Comparison of ENCODE assay signal across 9 cellular contexts in genomic region chr19:5947435-5947834, GRCh38. TPM values are rescaled to one million over a fixed set of nuclear protein-coding genes. Genes with fewer than 3 reads are reported as not detected.
DNase-seq lines count a peak whose midpoint lies in the region; ATAC-seq and TF ChIP-seq lines count a peak whose summit lies in the region.
"Had no signal": no experiment of that assay in that cellular context is flagged by ENCODE, and none has a peak within 500 bp of the region (broad histone marks: within the 10 kb centered on the region; RNA-seq: fewer than 3 reads in every experiment).

No MANE protein-coding gene starts in this region.

- H3K4me1 ChIP-seq in esophagus muscularis mucosa, result peaks cover 72 to 97% (median 93%) of the 10 kb centered on the region in 4 donors

- no peak for TF ChIP-seq EP300 in esophagus muscularis mucosa (IDR thresholded peaks at IDR 0.05)

- TF ChIP-seq POLR2A in esophagus muscularis mucosa (IDR thresholded peaks at IDR 0.05; ENCODE audit: low read depth), result no peak

- H3K36me3 Mint-ChIP-seq in activated T-cell treated with anti-CD3 and anti-CD28 coated beads, Interleukin-2, amount 50 U/mL, for 72 hours (ENCODE audit: insufficient read depth in 2 of 2), result peaks cover 0 to 6% of the 10 kb centered on the region in 2 donors

- intact Hi-C loops in esophagus muscularis mucosa (cut with DNase I), result no loop called here

- WGBS in esophagus muscularis mucosa, result 35% methylated on average over 11 of the region's 13 CpGs

- no peaks in the 10 kb centered on the region for H3K27me3 ChIP-seq in esophagus muscularis mucosa

- H3K9me3 ChIP-seq in esophagus muscularis mucosa, result no peaks in the 10 kb centered on the region

- no peaks in the 10 kb centered on the region for H3K9me3 Mint-ChIP-seq in activated T-cell treated with anti-CD3 and anti-CD28 coated beads, Interleukin-2, amount 50 U/mL, for 72 hours

- H3K27me3 Mint-ChIP-seq in activated T-cell treated with anti-CD3 and anti-CD28 coated beads, Interleukin-2, amount 50 U/mL, for 72 hours (ENCODE audit: low read depth), result no peaks in the 10 kb centered on the region
- H3K27me3 Mint-ChIP-seq: B cell had no signal

- H3K4me3 ChIP-seq in esophagus muscularis mucosa, result peak overlapping the region in 2 of 4 donors; percentile 24 to 41

- peak overlapping the region; percentile 79 to 87 (median 84) for H3K27ac ChIP-seq in esophagus muscularis mucosa (replicated peaks in 1 of 4)

- ATAC-seq in activated T-cell treated with anti-CD3 and anti-CD28 coated beads, Interleukin-2, amount 50 U/mL, for 72 hours (replicated peaks in 1 of 2), result no peak

- peak overlapping the region in 1 of 2 donors; percentile 59 for H3K4me3 Mint-ChIP-seq in activated T-cell treated with anti-CD3 and anti-CD28 coated beads, Interleukin-2, amount 50 U/mL, for 72 hours
- H3K4me3 Mint-ChIP-seq: B cell had no signal

- peaks cover 86% of the 10 kb centered on the region for H3K4me1 Mint-ChIP-seq in activated T-cell treated with anti-CD3 and anti-CD28 coated beads, Interleukin-2, amount 50 U/mL, for 72 hours (ENCODE audit: low read depth)

- TF ChIP-seq CTCF in esophagus muscularis mucosa (IDR thresholded peaks at IDR 0.05), result no peak
- no peak for TF ChIP-seq CTCF in GM20000 (IDR thresholded peaks at IDR 0.05; ENCODE audit: extremely low read depth, missing control alignments)

- peaks cover 0 to 10% (median 3%) of the 10 kb centered on the region in 4 donors for H3K36me3 ChIP-seq in esophagus muscularis mucosa

- peak overlapping the region; percentile 89 for H3K27ac Mint-ChIP-seq in activated T-cell treated with anti-CD3 and anti-CD28 coated beads, Interleukin-2, amount 50 U/mL, for 72 hours
- H3K27ac Mint-ChIP-seq: B cell had no signal

- DNase-seq in activated T-cell treated with anti-CD3 and anti-CD28 coated beads, Interleukin-2, amount 50 U/mL, for 72 hours, result no peak
- no peak for DNase-seq in activated T-cell treated with anti-CD3 and anti-CD28 coated beads, Interleukin-2, amount 50 U/mL, for 48 hours
- DNase-seq in esophagus muscularis mucosa (ENCODE audit: extremely low spot score) (no peak), mucosa of gallbladder (ENCODE audit: low spot score) (peak; percentile 74), ureter (ENCODE audit: low spot score) (peak; percentile 67), AML-193 (lab: John Stamatoyannopoulos, UW) (no peak), GM20000 (ENCODE audit: low spot score) (no peak), DMS153 treated with DMSO at 0.1 percent for 48 hours (lab: John Stamatoyannopoulos, UW; ENCODE audit: unreplicated experiment) (no peak)

RNA-seq across cellular contexts. Expression of gene RANBP3, which starts 30.5 kb away (rescaled TPM):
- 100 to 1,000 TPM in 1 of 2 donors, 10 to 100 TPM in 1; 89.2 to 108 TPM for total RNA-seq in activated T-cell treated with anti-CD3 and anti-CD28 coated beads, Interleukin-2, amount 50 U/mL, for 72 hours
- total RNA-seq in esophagus muscularis mucosa (100 to 1,000 TPM in 2 of 4 donors, 10 to 100 TPM in 2; 92.2 to 127 (median 102) TPM), mucosa of gallbladder (75.5 TPM), ureter (94.3 TPM)

RNA-seq across cellular contexts. Expression of gene CAPS, which starts 33.4 kb away (rescaled TPM):
- total RNA-seq in activated T-cell treated with anti-CD3 and anti-CD28 coated beads, Interleukin-2, amount 50 U/mL, for 72 hours, result 10 to 100 TPM; 12.9 to 20.9 TPM
- total RNA-seq in esophagus muscularis mucosa (10 to 100 TPM in 3 of 4 donors, 1 to 10 TPM in 1; 5.5 to 16.1 (median 15.2) TPM), mucosa of gallbladder (82.5 TPM), ureter (181 TPM)

RNA-seq across cellular contexts. Expression of gene VMAC, which starts 42.8 kb away (rescaled TPM):
- total RNA-seq in activated T-cell treated with anti-CD3 and anti-CD28 coated beads, Interleukin-2, amount 50 U/mL, for 72 hours, result 10 to 100 TPM in 1 of 2 donors, 1 to 10 TPM in 1; 8.7 to 10.5 TPM
- 10 to 100 TPM in 1 of 4 donors, 1 to 10 TPM in 3; 5.0 to 12.5 (median 7.6) TPM for total RNA-seq in esophagus muscularis mucosa
- 12.7 TPM for total RNA-seq in mucosa of gallbladder
- 9.6 TPM for total RNA-seq in ureter

RNA-seq across cellular contexts. Expression of gene NDUFA11, which starts 43.8 kb away (rescaled TPM):
- total RNA-seq in activated T-cell treated with anti-CD3 and anti-CD28 coated beads, Interleukin-2, amount 50 U/mL, for 72 hours, result 100 to 1,000 TPM; 158 to 174 TPM
- total RNA-seq in esophagus muscularis mucosa (100 to 1,000 TPM; 292 to 378 (median 314) TPM), mucosa of gallbladder (244 TPM), ureter (177 TPM)

Comparison
In these comparisons a context has a peak if more than half of its experiments do, and no peak if none do; other contexts are left out.
1. DNase-seq: peak in mucosa of gallbladder (single experiment) and ureter (single experiment); none in activated T-cell treated with anti-CD3 and anti-CD28 coated beads, Interleukin-2, amount 50 U/mL, for 72 hours (0 of 2), activated T-cell treated with anti-CD3 and anti-CD28 coated beads, Interleukin-2, amount 50 U/mL, for 48 hours (0 of 2), esophagus muscularis mucosa (single experiment), AML-193 (0 of 2), GM20000 (single experiment) and DMS153 treated with DMSO at 0.1 percent for 48 hours (single experiment).